In the genomic region with DNA sequence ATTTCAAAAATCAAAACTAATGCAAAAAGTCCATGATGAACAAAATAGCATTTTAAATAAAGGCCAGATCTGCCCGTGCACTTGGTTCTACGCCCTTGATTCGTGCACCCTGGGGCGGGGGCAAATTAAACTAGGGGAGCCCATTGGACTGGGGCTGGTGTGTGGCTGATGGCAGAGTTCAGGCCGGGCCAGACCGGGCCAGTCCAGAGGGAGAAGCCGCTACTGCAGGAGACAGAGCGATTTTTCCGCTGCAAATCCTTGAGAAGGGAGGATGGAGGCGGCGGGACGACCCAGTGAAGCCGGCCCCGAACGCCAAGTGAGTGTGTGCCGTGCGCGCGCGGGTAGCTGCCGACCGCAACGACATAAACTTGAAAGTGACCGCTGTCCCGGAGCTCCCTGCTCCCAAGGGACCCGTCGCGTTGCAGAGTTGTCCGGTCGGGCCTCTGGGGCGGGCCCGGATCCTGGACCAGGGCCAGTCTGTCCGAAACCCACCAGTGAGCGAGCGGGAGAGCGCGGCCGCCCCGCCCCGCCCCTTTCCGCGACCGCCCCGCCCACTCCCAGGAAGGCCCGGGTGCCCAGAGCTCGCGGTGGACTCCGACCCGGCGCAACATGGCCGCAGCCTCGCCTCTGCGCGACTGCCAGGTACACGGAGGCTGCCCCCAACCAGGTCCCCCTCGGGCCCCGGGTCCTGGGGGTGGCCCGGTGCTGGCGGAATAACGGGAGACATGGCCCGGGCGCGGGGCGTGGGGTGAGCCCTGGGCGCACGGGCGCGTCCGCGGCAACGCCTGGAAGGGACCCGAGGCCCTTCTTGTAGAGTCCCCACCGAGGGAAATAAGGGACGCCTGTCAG, we compare ENCODE assay signal across 1 cellular context.
A peak's percentile ranks its signal among the peaks of the same experiment; 100 is the strongest.
TF ChIP-seq lines count a peak whose summit lies in the region.

Gene TTC38, plus strand, starts transcription at position 578 of the 849 bp plus-strand sequence. Its CDS starts 32 bp downstream, at position 610.

TF ChIP-seq in HepG2, 621 proteins besides CTCF, POLR2A, EP300 and RAD21 (continued from another document and continues in another):
- TF ChIP-seq, protein P1, sequence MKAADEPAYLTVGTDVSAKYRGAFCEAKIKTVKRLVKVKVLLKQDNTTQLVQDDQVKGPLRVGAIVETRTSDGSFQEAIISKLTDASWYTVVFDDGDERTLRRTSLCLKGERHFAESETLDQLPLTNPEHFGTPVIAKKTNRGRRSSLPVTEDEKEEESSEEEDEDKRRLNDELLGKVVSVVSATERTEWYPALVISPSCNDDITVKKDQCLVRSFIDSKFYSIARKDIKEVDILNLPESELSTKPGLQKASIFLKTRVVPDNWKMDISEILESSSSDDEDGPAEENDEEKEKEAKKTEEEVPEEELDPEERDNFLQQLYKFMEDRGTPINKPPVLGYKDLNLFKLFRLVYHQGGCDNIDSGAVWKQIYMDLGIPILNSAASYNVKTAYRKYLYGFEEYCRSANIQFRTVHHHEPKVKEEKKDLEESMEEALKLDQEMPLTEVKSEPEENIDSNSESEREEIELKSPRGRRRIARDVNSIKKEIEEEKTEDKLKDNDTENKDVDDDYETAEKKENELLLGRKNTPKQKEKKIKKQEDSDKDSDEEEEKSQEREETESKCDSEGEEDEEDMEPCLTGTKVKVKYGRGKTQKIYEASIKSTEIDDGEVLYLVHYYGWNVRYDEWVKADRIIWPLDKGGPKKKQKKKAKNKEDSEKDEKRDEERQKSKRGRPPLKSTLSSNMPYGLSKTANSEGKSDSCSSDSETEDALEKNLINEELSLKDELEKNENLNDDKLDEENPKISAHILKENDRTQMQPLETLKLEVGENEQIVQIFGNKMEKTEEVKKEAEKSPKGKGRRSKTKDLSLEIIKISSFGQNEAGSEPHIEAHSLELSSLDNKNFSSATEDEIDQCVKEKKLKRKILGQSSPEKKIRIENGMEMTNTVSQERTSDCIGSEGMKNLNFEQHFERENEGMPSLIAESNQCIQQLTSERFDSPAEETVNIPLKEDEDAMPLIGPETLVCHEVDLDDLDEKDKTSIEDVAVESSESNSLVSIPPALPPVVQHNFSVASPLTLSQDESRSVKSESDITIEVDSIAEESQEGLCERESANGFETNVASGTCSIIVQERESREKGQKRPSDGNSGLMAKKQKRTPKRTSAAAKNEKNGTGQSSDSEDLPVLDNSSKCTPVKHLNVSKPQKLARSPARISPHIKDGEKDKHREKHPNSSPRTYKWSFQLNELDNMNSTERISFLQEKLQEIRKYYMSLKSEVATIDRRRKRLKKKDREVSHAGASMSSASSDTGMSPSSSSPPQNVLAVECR (CRISPR knock-in tag; IDR thresholded peaks at IDR 0.05; ENCODE audit: borderline replicate concordance) = peak; percentile 81
- TF ChIP-seq NCOA1 (CRISPR knock-in tag; IDR thresholded peaks at IDR 0.05) = no peak
- TF ChIP-seq ZNF564 (CRISPR knock-in tag; IDR thresholded peaks at IDR 0.05) = peak; percentile 76; the same call in 1 of the 2 replicates
- TF ChIP-seq ZNF230 (CRISPR knock-in tag; IDR thresholded peaks at IDR 0.05) = no peak; the same call in 1 of the 2 replicates
- TF ChIP-seq SMAD3 (CRISPR knock-in tag; IDR thresholded peaks at IDR 0.05) = no peak
- TF ChIP-seq ZNF607 (CRISPR knock-in tag; IDR thresholded peaks at IDR 0.05; ENCODE audit: borderline replicate concordance) = 0 out of 2 replicates have a peak, but pooled peaks have one; percentile 24
- no peak for TF ChIP-seq ZUFSP (CRISPR knock-in tag; IDR thresholded peaks at IDR 0.05; ENCODE audit: borderline replicate concordance)
- TF ChIP-seq ZNF749 (CRISPR knock-in tag; IDR thresholded peaks at IDR 0.05; ENCODE audit: borderline replicate concordance) = peak; percentile 68; the same call in 1 of the 2 replicates
- peak; percentile 91 for TF ChIP-seq ZNF883 (CRISPR knock-in tag; IDR thresholded peaks at IDR 0.05; ENCODE audit: not compliant biosample characterization)
- TF ChIP-seq NR2F2 (IDR thresholded peaks at IDR 0.05; ENCODE audit: borderline replicate concordance, low read depth) = no peak
- TF ChIP-seq ZNF737 (CRISPR knock-in tag; IDR thresholded peaks at IDR 0.05; ENCODE audit: borderline replicate concordance) = no peak
- no peak for TF ChIP-seq PHB2 (IDR thresholded peaks at IDR 0.05; ENCODE audit: partially characterized antibody)
- peak; percentile 39; the same call in 1 of the 2 replicates for TF ChIP-seq ZBTB7B (CRISPR knock-in tag; IDR thresholded peaks at IDR 0.05)
- TF ChIP-seq ZNF460 (CRISPR knock-in tag; IDR thresholded peaks at IDR 0.05; ENCODE audit: borderline replicate concordance) = no peak
- TF ChIP-seq MLXIP (CRISPR knock-in tag; IDR thresholded peaks at IDR 0.05; ENCODE audit: borderline replicate concordance) = no peak
- TF ChIP-seq, protein P2, sequence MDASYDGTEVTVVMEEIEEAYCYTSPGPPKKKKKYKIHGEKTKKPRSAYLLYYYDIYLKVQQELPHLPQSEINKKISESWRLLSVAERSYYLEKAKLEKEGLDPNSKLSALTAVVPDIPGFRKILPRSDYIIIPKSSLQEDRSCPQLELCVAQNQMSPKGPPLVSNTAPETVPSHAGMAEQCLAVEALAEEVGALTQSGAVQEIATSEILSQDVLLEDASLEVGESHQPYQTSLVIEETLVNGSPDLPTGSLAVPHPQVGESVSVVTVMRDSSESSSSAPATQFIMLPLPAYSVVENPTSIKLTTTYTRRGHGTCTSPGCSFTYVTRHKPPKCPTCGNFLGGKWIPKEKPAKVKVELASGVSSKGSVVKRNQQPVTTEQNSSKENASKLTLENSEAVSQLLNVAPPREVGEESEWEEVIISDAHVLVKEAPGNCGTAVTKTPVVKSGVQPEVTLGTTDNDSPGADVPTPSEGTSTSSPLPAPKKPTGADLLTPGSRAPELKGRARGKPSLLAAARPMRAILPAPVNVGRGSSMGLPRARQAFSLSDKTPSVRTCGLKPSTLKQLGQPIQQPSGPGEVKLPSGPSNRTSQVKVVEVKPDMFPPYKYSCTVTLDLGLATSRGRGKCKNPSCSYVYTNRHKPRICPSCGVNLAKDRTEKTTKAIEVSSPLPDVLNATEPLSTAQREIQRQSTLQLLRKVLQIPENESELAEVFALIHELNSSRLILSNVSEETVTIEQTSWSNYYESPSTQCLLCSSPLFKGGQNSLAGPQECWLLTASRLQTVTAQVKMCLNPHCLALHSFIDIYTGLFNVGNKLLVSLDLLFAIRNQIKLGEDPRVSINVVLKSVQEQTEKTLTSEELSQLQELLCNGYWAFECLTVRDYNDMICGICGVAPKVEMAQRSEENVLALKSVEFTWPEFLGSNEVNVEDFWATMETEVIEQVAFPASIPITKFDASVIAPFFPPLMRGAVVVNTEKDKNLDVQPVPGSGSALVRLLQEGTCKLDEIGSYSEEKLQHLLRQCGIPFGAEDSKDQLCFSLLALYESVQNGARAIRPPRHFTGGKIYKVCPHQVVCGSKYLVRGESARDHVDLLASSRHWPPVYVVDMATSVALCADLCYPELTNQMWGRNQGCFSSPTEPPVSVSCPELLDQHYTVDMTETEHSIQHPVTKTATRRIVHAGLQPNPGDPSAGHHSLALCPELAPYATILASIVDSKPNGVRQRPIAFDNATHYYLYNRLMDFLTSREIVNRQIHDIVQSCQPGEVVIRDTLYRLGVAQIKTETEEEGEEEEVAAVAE (CRISPR knock-in tag; IDR thresholded peaks at IDR 0.05; ENCODE audit: borderline replicate concordance) = no peak
- TF ChIP-seq ZBTB1 (CRISPR knock-in tag; IDR thresholded peaks at IDR 0.05; ENCODE audit: borderline replicate concordance) = no peak
- TF ChIP-seq, protein P3, sequence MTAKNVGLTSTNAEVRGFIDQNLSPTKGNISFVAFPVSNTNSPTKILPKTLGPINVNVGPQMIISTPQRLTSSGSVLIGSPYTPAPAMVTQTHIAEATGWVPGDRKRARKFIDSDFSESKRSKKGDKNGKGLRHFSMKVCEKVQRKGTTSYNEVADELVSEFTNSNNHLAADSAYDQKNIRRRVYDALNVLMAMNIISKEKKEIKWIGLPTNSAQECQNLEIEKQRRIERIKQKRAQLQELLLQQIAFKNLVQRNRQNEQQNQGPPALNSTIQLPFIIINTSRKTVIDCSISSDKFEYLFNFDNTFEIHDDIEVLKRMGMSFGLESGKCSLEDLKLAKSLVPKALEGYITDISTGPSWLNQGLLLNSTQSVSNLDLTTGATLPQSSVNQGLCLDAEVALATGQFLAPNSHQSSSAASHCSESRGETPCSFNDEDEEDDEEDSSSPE (CRISPR knock-in tag; IDR thresholded peaks at IDR 0.05) = peak; percentile 62
- no peak for TF ChIP-seq PRDM15 (CRISPR knock-in tag; IDR thresholded peaks at IDR 0.05)
- TF ChIP-seq, protein P4, sequence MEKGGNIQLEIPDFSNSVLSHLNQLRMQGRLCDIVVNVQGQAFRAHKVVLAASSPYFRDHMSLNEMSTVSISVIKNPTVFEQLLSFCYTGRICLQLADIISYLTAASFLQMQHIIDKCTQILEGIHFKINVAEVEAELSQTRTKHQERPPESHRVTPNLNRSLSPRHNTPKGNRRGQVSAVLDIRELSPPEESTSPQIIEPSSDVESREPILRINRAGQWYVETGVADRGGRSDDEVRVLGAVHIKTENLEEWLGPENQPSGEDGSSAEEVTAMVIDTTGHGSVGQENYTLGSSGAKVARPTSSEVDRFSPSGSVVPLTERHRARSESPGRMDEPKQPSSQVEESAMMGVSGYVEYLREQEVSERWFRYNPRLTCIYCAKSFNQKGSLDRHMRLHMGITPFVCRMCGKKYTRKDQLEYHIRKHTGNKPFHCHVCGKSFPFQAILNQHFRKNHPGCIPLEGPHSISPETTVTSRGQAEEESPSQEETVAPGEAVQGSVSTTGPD (CRISPR knock-in tag; IDR thresholded peaks at IDR 0.05) = no peak
- TF ChIP-seq NR2C2 (CRISPR knock-in tag; IDR thresholded peaks at IDR 0.05; ENCODE audit: borderline replicate concordance) = peak; percentile 22; the same call in 1 of the 2 replicates
- TF ChIP-seq, protein P5, sequence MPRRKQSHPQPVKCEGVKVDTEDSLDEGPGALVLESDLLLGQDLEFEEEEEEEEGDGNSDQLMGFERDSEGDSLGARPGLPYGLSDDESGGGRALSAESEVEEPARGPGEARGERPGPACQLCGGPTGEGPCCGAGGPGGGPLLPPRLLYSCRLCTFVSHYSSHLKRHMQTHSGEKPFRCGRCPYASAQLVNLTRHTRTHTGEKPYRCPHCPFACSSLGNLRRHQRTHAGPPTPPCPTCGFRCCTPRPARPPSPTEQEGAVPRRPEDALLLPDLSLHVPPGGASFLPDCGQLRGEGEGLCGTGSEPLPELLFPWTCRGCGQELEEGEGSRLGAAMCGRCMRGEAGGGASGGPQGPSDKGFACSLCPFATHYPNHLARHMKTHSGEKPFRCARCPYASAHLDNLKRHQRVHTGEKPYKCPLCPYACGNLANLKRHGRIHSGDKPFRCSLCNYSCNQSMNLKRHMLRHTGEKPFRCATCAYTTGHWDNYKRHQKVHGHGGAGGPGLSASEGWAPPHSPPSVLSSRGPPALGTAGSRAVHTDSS (CRISPR knock-in tag; conservative IDR thresholded peaks at IDR 0.05) = no peak
- no peak for TF ChIP-seq ZNF44 (CRISPR knock-in tag; IDR thresholded peaks at IDR 0.05)
- no peak for TF ChIP-seq HDAC6 (IDR thresholded peaks at IDR 0.05; ENCODE audit: low read depth, low read length)
- TF ChIP-seq, protein P6, sequence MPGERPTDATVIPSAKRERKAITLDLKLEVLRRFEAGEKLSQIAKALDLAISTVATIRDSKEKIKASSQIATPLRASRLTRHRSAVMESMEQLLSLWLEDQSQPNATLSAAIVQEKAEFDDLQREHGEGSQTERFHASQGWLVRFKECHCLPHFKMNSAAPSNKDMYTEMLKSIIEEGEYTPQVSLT (CRISPR knock-in tag; IDR thresholded peaks at IDR 0.05; ENCODE audit: borderline replicate concordance, low read depth) = no peak
